Comparison of ENCODE assay signal across 1 cellular context in genomic region chr10:24518411-24518810, GRCh38.
TF ChIP-seq lines count a peak whose summit lies in the region.

No MANE protein-coding gene starts in this region.

TF ChIP-seq in IMR-90, 13 proteins besides CTCF, POLR2A, EP300 and RAD21:
- no peak for TF ChIP-seq USF2 (IDR thresholded peaks at IDR 0.05; ENCODE audit: low read depth, low read length)
- no peak for TF ChIP-seq BHLHE40 (IDR thresholded peaks at IDR 0.05; ENCODE audit: low read depth, low read length)
- no peak for TF ChIP-seq CHD1 (IDR thresholded peaks at IDR 0.05; ENCODE audit: low read depth, low read length)
- TF ChIP-seq CEBPB (IDR thresholded peaks at IDR 0.05; ENCODE audit: low read depth, low read length) = peak; percentile 54
- TF ChIP-seq MAZ (IDR thresholded peaks at IDR 0.05; ENCODE audit: borderline replicate concordance, low read depth, low read length) = no peak
